In genomic region chr17:11515901-11516300, GRCh38 we compare ENCODE assay signal across 37 cellular contexts.
"Had no signal": no experiment of that assay in that cellular context is flagged by ENCODE, and none has a peak within 500 bp of the region (broad histone marks: within the 10 kb centered on the region; RNA-seq: fewer than 3 reads in every experiment).

No MANE protein-coding gene starts in this region.

- H3K4me1 ChIP-seq: breast epithelium had no signal

- H3K36me3 ChIP-seq: adrenal gland, brain microvascular endothelial cell, breast epithelium had no signal

- H3K9me3 ChIP-seq: adrenal gland, body of pancreas, breast epithelium had no signal

- H3K4me3 ChIP-seq: adrenal gland, body of pancreas, breast epithelium had no signal

- H3K27me3 Mint-ChIP-seq: activated B cell treated with CpG ODN at 0.5 μM for 24 hours; activated CD4-positive, alpha-beta memory T cell treated with anti-CD3 and anti-CD28 coated beads for 36 hours; activated CD4-positive, alpha-beta T cell treated with anti-CD3 and anti-CD28 coated beads, Interleukin-2, amount 10 ng/mL, durations not matched to agents 24 days and 14 days; activated CD8-positive, alpha-beta T cell treated with anti-CD3 and anti-CD28 coated beads for 36 hours; activated naive CD8-positive, alpha-beta T cell treated with anti-CD3 and anti-CD28 coated beads for 36 hours; activated T-helper 17 cell treated with anti-CD3 and anti-CD28 coated beads, Interleukin-2, amount 50 U/mL, for 72 hours had no signal

- H3K27ac ChIP-seq: adrenal gland, body of pancreas, brain microvascular endothelial cell, breast epithelium, VCaP had no signal

- DNase-seq: activated B cell treated with CpG ODN at 0.5 μM for 24 hours; activated CD4-positive, alpha-beta memory T cell treated with anti-CD3 and anti-CD28 coated beads for 36 hours; activated CD4-positive, alpha-beta T cell treated with anti-CD3 and anti-CD28 coated beads for 4 hours; activated CD4-positive, alpha-beta T cell treated with anti-CD3 and anti-CD28 coated beads, Interleukin-2, amount 10 ng/mL, durations not matched to agents 24 days and 14 days; activated CD4-positive, alpha-beta T cell treated with anti-CD3 and anti-CD28 coated beads, Interleukin-2, amount 50 U/mL, for 1 hour; activated CD4-positive, alpha-beta T cell treated with anti-CD3 and anti-CD28 coated beads, Interleukin-2, amount 50 U/mL, for 4 hours; activated CD4-positive, CD25-positive, alpha-beta regulatory T cell treated with anti-CD3 and anti-CD28 coated beads, Interleukin-2, amount 50 U/mL, for 72 hours; activated CD8-positive, alpha-beta memory T cell treated with anti-CD3 and anti-CD28 coated beads, Interleukin-2, amount 50 U/mL, for 4 hours; activated CD8-positive, alpha-beta T cell treated with anti-CD3 and anti-CD28 coated beads for 36 hours; activated effector memory CD4-positive, alpha-beta T cell treated with anti-CD3 and anti-CD28 coated beads, Interleukin-2, amount 50 U/mL, for 16 hours; activated gamma-delta T cell treated with Interleukin-2 at 50 U/mL for 16 hours; activated naive CD4-positive, alpha-beta T cell; activated naive CD4-positive, alpha-beta T cell treated with anti-CD3 and anti-CD28 coated beads for 36 hours; activated naive CD4-positive, alpha-beta T cell treated with anti-CD3 and anti-CD28 coated beads, Interleukin-2, amount 50 U/mL, for 16 hours; activated naive CD8-positive, alpha-beta T cell treated with anti-CD3 and anti-CD28 coated beads for 36 hours; activated T-cell treated with anti-CD3 and anti-CD28 coated beads for 4 hours; activated T-cell treated with anti-CD3 and anti-CD28 coated beads, Interleukin-2, amount 50 U/mL, for 1 hour; activated T-cell treated with anti-CD3 and anti-CD28 coated beads, Interleukin-2, amount 50 U/mL, for 4 hours; activated T-cell treated with anti-CD3 and anti-CD28 coated beads, Interleukin-2, amount 50 U/mL, for 72 hours; adrenal gland; amniotic stem cell; aorta; body of pancreas; brain microvascular endothelial cell; central memory CD4-positive, alpha-beta T cell; T-helper 1 cell; T-helper 2 cell; T-helper 9 cell had no signal

- H3K27ac Mint-ChIP-seq: activated B cell treated with CpG ODN at 0.5 μM for 24 hours; activated CD4-positive, alpha-beta memory T cell treated with anti-CD3 and anti-CD28 coated beads for 36 hours; activated CD4-positive, alpha-beta T cell treated with anti-CD3 and anti-CD28 coated beads, Interleukin-2, amount 10 ng/mL, durations not matched to agents 24 days and 14 days; activated CD8-positive, alpha-beta T cell treated with anti-CD3 and anti-CD28 coated beads for 36 hours; activated naive CD4-positive, alpha-beta T cell treated with anti-CD3 and anti-CD28 coated beads for 36 hours; activated naive CD4-positive, alpha-beta T cell treated with anti-CD3 and anti-CD28 coated beads, Interleukin-2, amount 50 U/mL, for 72 hours; activated naive CD8-positive, alpha-beta T cell treated with anti-CD3 and anti-CD28 coated beads for 36 hours; activated T-cell treated with anti-CD3 and anti-CD28 coated beads, Interleukin-2, amount 50 U/mL, for 72 hours; activated T-helper 1 cell treated with anti-CD3 and anti-CD28 coated beads, Interleukin-12 subunit alpha, Interleukin-12 subunit beta, Interleukin-2, Interleukin-4 antibody, amounts not matched to agents 30 ng/mL and 10 ng/mL and 1 ng/mL, durations not matched to agents 14 hours and 24 hours and 36 hours; activated T-helper 17 cell treated with anti-CD3 and anti-CD28 coated beads, Interleukin-2, amount 50 U/mL, for 72 hours; T-helper 1 cell treated with Interleukin-12 subunit alpha and Interleukin-12 subunit beta and Interleukin-4 antibody, amounts not matched to agents 30 μg/mL and 1 μg/mL, for 36 hours; T-helper 2 cell treated with Interferon-gamma antibody and Interleukin-4, amounts not matched to agents 5 μg/mL and 100 μg/mL, for 36 hours had no signal

- H3K4me3 Mint-ChIP-seq: activated B cell treated with CpG ODN at 0.5 μM for 24 hours; activated CD4-positive, alpha-beta memory T cell treated with anti-CD3 and anti-CD28 coated beads for 36 hours; activated CD4-positive, alpha-beta T cell treated with anti-CD3 and anti-CD28 coated beads, Interleukin-2, amount 10 ng/mL, durations not matched to agents 24 days and 14 days; activated CD8-positive, alpha-beta T cell treated with anti-CD3 and anti-CD28 coated beads for 36 hours; activated naive CD4-positive, alpha-beta T cell treated with anti-CD3 and anti-CD28 coated beads for 36 hours; activated naive CD8-positive, alpha-beta T cell treated with anti-CD3 and anti-CD28 coated beads for 36 hours; activated T-cell treated with anti-CD3 and anti-CD28 coated beads, Interleukin-2, amount 50 U/mL, for 4 hours; activated T-cell treated with anti-CD3 and anti-CD28 coated beads, Interleukin-2, amount 50 U/mL, for 72 hours; activated T-helper 1 cell treated with anti-CD3 and anti-CD28 coated beads, Interleukin-12 subunit alpha, Interleukin-12 subunit beta, Interleukin-2, Interleukin-4 antibody, amounts not matched to agents 30 ng/mL and 10 ng/mL and 1 ng/mL, durations not matched to agents 14 hours and 24 hours and 36 hours; activated T-helper 17 cell treated with anti-CD3 and anti-CD28 coated beads, Interleukin-2, amount 50 U/mL, for 72 hours; T-helper 1 cell treated with Interleukin-12 subunit alpha and Interleukin-12 subunit beta and Interleukin-4 antibody, amounts not matched to agents 30 μg/mL and 1 μg/mL, for 36 hours; T-helper 2 cell treated with Interferon-gamma antibody and Interleukin-4, amounts not matched to agents 5 μg/mL and 100 μg/mL, for 36 hours had no signal

- ATAC-seq: activated CD8-positive, alpha-beta T cell treated with anti-CD3 and anti-CD28 coated beads for 36 hours; activated naive CD4-positive, alpha-beta T cell treated with anti-CD3 and anti-CD28 coated beads, Interleukin-2, amount 50 U/mL, for 72 hours; activated T-cell treated with anti-CD3 and anti-CD28 coated beads, Interleukin-2, amount 50 U/mL, for 4 hours; activated T-cell treated with anti-CD3 and anti-CD28 coated beads, Interleukin-2, amount 50 U/mL, for 72 hours; activated T-helper 17 cell treated with anti-CD3 and anti-CD28 coated beads, Interleukin-2, amount 50 U/mL, for 72 hours; body of pancreas had no signal

- H3K27me3 ChIP-seq: adrenal gland, body of pancreas, brain microvascular endothelial cell, breast epithelium had no signal

- H3K36me3 Mint-ChIP-seq: activated CD4-positive, alpha-beta memory T cell treated with anti-CD3 and anti-CD28 coated beads for 36 hours; activated naive CD4-positive, alpha-beta T cell treated with anti-CD3 and anti-CD28 coated beads, Interleukin-2, amount 50 U/mL, for 72 hours; activated naive CD8-positive, alpha-beta T cell treated with anti-CD3 and anti-CD28 coated beads for 36 hours had no signal

- H3K9me3 Mint-ChIP-seq: activated B cell treated with CpG ODN at 0.5 μM for 24 hours; activated CD4-positive, alpha-beta memory T cell treated with anti-CD3 and anti-CD28 coated beads for 36 hours; activated CD4-positive, alpha-beta T cell treated with anti-CD3 and anti-CD28 coated beads, Interleukin-2, amount 10 ng/mL, durations not matched to agents 24 days and 14 days; activated CD8-positive, alpha-beta T cell treated with anti-CD3 and anti-CD28 coated beads for 36 hours; activated naive CD4-positive, alpha-beta T cell treated with anti-CD3 and anti-CD28 coated beads for 36 hours; activated naive CD4-positive, alpha-beta T cell treated with anti-CD3 and anti-CD28 coated beads, Interleukin-2, amount 50 U/mL, for 72 hours; activated naive CD8-positive, alpha-beta T cell treated with anti-CD3 and anti-CD28 coated beads for 36 hours; activated T-cell treated with anti-CD3 and anti-CD28 coated beads, Interleukin-2, amount 50 U/mL, for 4 hours; activated T-helper 1 cell treated with anti-CD3 and anti-CD28 coated beads, Interleukin-12 subunit alpha, Interleukin-12 subunit beta, Interleukin-2, Interleukin-4 antibody, amounts not matched to agents 30 ng/mL and 10 ng/mL and 1 ng/mL, durations not matched to agents 14 hours and 24 hours and 36 hours; activated T-helper 17 cell treated with anti-CD3 and anti-CD28 coated beads, Interleukin-2, amount 50 U/mL, for 72 hours had no signal

- FAIRE-seq: astrocyte, TTC549 had no signal

- H3K4me1 Mint-ChIP-seq: activated B cell treated with CpG ODN at 0.5 μM for 24 hours; activated CD4-positive, alpha-beta T cell treated with anti-CD3 and anti-CD28 coated beads, Interleukin-2, amount 10 ng/mL, durations not matched to agents 24 days and 14 days; activated naive CD8-positive, alpha-beta T cell treated with anti-CD3 and anti-CD28 coated beads for 36 hours; activated T-helper 17 cell treated with anti-CD3 and anti-CD28 coated beads, Interleukin-2, amount 50 U/mL, for 72 hours had no signal
